15 cellular contexts compared by ENCODE assay signal in genomic region chr20:38828514-38829295, GRCh38. TPM values are rescaled to one million over a fixed set of nuclear protein-coding genes. Genes with fewer than 3 reads are reported as not detected.
DNase-seq lines count a peak whose midpoint lies in the region; ATAC-seq, FAIRE-seq and TF ChIP-seq lines count a peak whose summit lies in the region.
"Had no signal": no experiment of that assay in that cellular context is flagged by ENCODE, and none has a peak within 500 bp of the region (broad histone marks: within the 10 kb centered on the region; RNA-seq: fewer than 3 reads in every experiment).

No MANE protein-coding gene starts in this region.

- H3K9ac ChIP-seq in H9 (ENCODE audit: extremely low read depth, insufficient read length, low read length) (no peak overlapping the region), GM12878 (ENCODE audit: control insufficient read depth, insufficient read depth, low read length) (no peak overlapping the region)

- H4K20me1 ChIP-seq in H9 (ENCODE audit: control insufficient read depth, insufficient read depth, insufficient read length) (no peaks in the 10 kb centered on the region), GM12878 (ENCODE audit: control insufficient read depth, insufficient read depth) (no peaks in the 10 kb centered on the region; the same call in 1 of the 2 replicates)

- H3K27ac ChIP-seq in CD4-positive, alpha-beta memory T cell (ENCODE audit: low read depth, low read length): no peak overlapping the region
- H3K27ac ChIP-seq in H9 (ENCODE audit: insufficient read length, low read depth, low read length): no peak overlapping the region
- H3K27ac ChIP-seq in GM12878 (ENCODE audit: control insufficient read depth, insufficient read depth): no peak overlapping the region
- H3K27ac ChIP-seq in naive thymus-derived CD4-positive, alpha-beta T cell (ENCODE audit: low read depth, low read length): no peak overlapping the region
- H3K27ac ChIP-seq: tibial artery had no signal

- SMC1A ChIA-PET in GM12878 (lab: Charles Lee; ENCODE audit: uncharacterized antibody, unreplicated experiment): interaction anchor here (0.6 to 1.0 kb wide), 3 partner anchors 13 to 64 kb away, joined by 3 read pairs; no protein-coding TSS in a partner anchor

- no peak for DNase-seq in CD4-positive, alpha-beta memory T cell
- DNase-seq in H9 (no peak), GM12878 (ENCODE audit: low read depth, low spot score) (no peak), left colon (no peak)
- DNase-seq in naive thymus-derived CD4-positive, alpha-beta T cell: no peak
- no peak for DNase-seq in central memory CD4-positive, alpha-beta T cell
- DNase-seq: activated gamma-delta T cell, C1 segment of cervical spinal cord, islet precursor cell, NCI-H1694, NCI-H524 treated with DMSO at 0.1 percent for 48 hours, SW 1271, tibial artery had no signal

- H2BK15ac ChIP-seq in H9 (ENCODE audit: low read depth, low read length): no peak overlapping the region

- peaks cover 97% of the 10 kb centered on the region for H3K4me1 ChIP-seq in CD4-positive, alpha-beta memory T cell (ENCODE audit: insufficient read depth, low read length)
- H3K4me1 ChIP-seq in H9 (ENCODE audit: insufficient read depth, low read length) (peaks cover 7% of the 10 kb centered on the region), GM12878 (ENCODE audit: control insufficient read depth, insufficient read depth, low read length) (peaks cover 20% of the 10 kb centered on the region)
- peaks cover 24 to 26% of the 10 kb centered on the region in 2 donors for H3K4me1 ChIP-seq in naive thymus-derived CD4-positive, alpha-beta T cell (ENCODE audit: control insufficient read depth in 2 of 2, insufficient read depth in 2 of 2, low read length in 2 of 2)
- H3K4me1 ChIP-seq: tibial artery had no signal

- no peak for ATAC-seq in GM12878
- ATAC-seq in naive thymus-derived CD4-positive, alpha-beta T cell: no peak
- no peak for ATAC-seq in left colon
- ATAC-seq in HG02571 (IDR thresholded peaks at IDR 0.05; ENCODE audit: unreplicated experiment): no peak

- TF ChIP-seq RAD21 in GM12878 (IDR thresholded peaks at IDR 0.05; ENCODE audit: insufficient read depth, low read depth, low read length): no peak

- H2BK5ac ChIP-seq in H9 (ENCODE audit: insufficient read length, low read length): no peak overlapping the region

- no peak overlapping the region for H2AFZ ChIP-seq in H9 (ENCODE audit: low read length)
- H2AFZ ChIP-seq in GM12878 (ENCODE audit: control insufficient read depth, low read depth, low read length): no peak overlapping the region

- RAD21 ChIA-PET in GM12878 (lab: Charles Lee; ENCODE audit: unreplicated experiment): no interaction called here

- no peaks in the 10 kb centered on the region for H3K23me2 ChIP-seq in H9 (ENCODE audit: insufficient read length, low read depth, low read length, poor library complexity, severe bottlenecking)

- H2BK120ac ChIP-seq in H9 (ENCODE audit: low read depth, low read length, poor library complexity, severe bottlenecking): no peak overlapping the region

- TF ChIP-seq EP300 in GM12878 (IDR thresholded peaks at IDR 0.05; ENCODE audit: borderline replicate concordance in 1 of 2, control insufficient read depth in 1 of 2, low read depth in 2 of 2, low read length in 2 of 2): no peak

- no peaks in the 10 kb centered on the region for H3K9me3 ChIP-seq in CD4-positive, alpha-beta memory T cell (ENCODE audit: control insufficient read depth in 1 of 2, low read length in 2 of 2)
- H3K9me3 ChIP-seq in H9 (ENCODE audit: control insufficient read depth, low read depth, low read length) (no peaks in the 10 kb centered on the region), GM12878 (replicated peaks; ENCODE audit: control insufficient read depth, insufficient read depth, low read length) (no peaks in the 10 kb centered on the region)
- H3K9me3 ChIP-seq in naive thymus-derived CD4-positive, alpha-beta T cell (ENCODE audit: control insufficient read depth in 2 of 3, low read length in 3 of 3): no peaks in the 10 kb centered on the region
- H3K9me3 ChIP-seq: tibial artery had no signal

- no CpG with 5 or more reads among the region's 6 CpGs for WGBS in H9 (ENCODE audit: extremely low coverage, insufficient read length, low lambda C conversion rate)
- 93% methylated on average over 6 of the region's 6 CpGs for WGBS in GM12878 (ENCODE audit: insufficient coverage, insufficient replicate concordance, low lambda C conversion rate, missing lambda C conversion rate)

- no peak overlapping the region for H2AK5ac ChIP-seq in H9 (ENCODE audit: insufficient read length, low read length)

- H3K27ac Mint-ChIP-seq in CD4-positive, alpha-beta memory T cell: peak overlapping the region; percentile 31 to 92 (median 83)
- H3K27ac Mint-ChIP-seq in H9: peak overlapping the region in 2 of 3 experiments; percentile 20 to 80; a peak in 2 of 7 replicates
- peak overlapping the region in 8 of 9 donors; percentile 30 to 90 (median 58) for H3K27ac Mint-ChIP-seq in naive thymus-derived CD4-positive, alpha-beta T cell

- H3K4me1 Mint-ChIP-seq in CD4-positive, alpha-beta memory T cell: peaks cover 56 to 98% (median 85%) of the 10 kb centered on the region in 4 donors
- peaks cover 24 to 34% of the 10 kb centered on the region in 2 experiments for H3K4me1 Mint-ChIP-seq in H9
- peaks cover 31 to 91% (median 79%) of the 10 kb centered on the region in 7 donors for H3K4me1 Mint-ChIP-seq in naive thymus-derived CD4-positive, alpha-beta T cell

- no peaks in the 10 kb centered on the region for H3K79me1 ChIP-seq in H9 (ENCODE audit: insufficient read depth, low read depth, low read length, poor library complexity, severe bottlenecking)

- no peak overlapping the region for H4K8ac ChIP-seq in H9 (replicated peaks; ENCODE audit: insufficient read length, low read depth, low read length)

- no peak overlapping the region for H4K91ac ChIP-seq in H9 (ENCODE audit: insufficient read length, low read depth, low read length)

- H3K27me3 ChIP-seq in CD4-positive, alpha-beta memory T cell (ENCODE audit: insufficient read depth, low read length): no peaks in the 10 kb centered on the region
- H3K27me3 ChIP-seq in H9 (ENCODE audit: insufficient read depth, low read length) (no peaks in the 10 kb centered on the region), GM12878 (replicated peaks in 1 of 2; ENCODE audit: control insufficient read depth in 2 of 2, insufficient read depth in 2 of 2, low read length in 1 of 2) (no peaks in the 10 kb centered on the region)
- H3K27me3 ChIP-seq in naive thymus-derived CD4-positive, alpha-beta T cell (ENCODE audit: control insufficient read depth in 2 of 2, insufficient read depth in 2 of 2, low read length in 2 of 2): no peaks in the 10 kb centered on the region

- POLR2A ChIA-PET in CD4-positive, alpha-beta memory T cell (lab: Charles Lee; ENCODE audit: partially characterized antibody): interaction anchor here (1.0 to 1.5 kb wide), 3 partner anchors 12 to 23 kb away, joined by 4 to 7 read pairs (median 5); partner anchors contain the start of gene PPP1R16B
- POLR2A ChIA-PET in GM12878 (lab: Charles Lee): interaction anchor here (1.2 kb wide), 1 partner anchor 8 kb away, joined by 3 read pairs; no protein-coding TSS in a partner anchor
- POLR2A ChIA-PET in naive thymus-derived CD4-positive, alpha-beta T cell (lab: Charles Lee): interaction anchor here (0.7 kb wide), 1 partner anchor 1558 kb away, joined by 3 read pairs; no protein-coding TSS in a partner anchor

- FAIRE-seq in GM12878 (lab: Jason Lieb, UNC): no peak
- FAIRE-seq: RCC 7860 had no signal

- intact Hi-C loops in CD4-positive, alpha-beta memory T cell (cut with micrococcal nuclease): no loop called here
- intact Hi-C loops in GM12878 (cut with micrococcal nuclease; ENCODE audit: unreplicated experiment) (no loop called here), left colon (cut with DNase I, micrococcal nuclease) (no loop called here)
- intact Hi-C loops in naive thymus-derived CD4-positive, alpha-beta T cell (cut with micrococcal nuclease): loop anchor here in 1 of 2 donors (2.0 to 5.0 kb wide), 3 partner anchors 14 to 44 kb away; no protein-coding TSS in a partner anchor

- H3K18ac ChIP-seq in H9 (ENCODE audit: insufficient read length, low read depth, low read length): no peak overlapping the region

- no peak overlapping the region for H3K4me3 ChIP-seq in CD4-positive, alpha-beta memory T cell (ENCODE audit: low read length in 2 of 2)
- no peak overlapping the region for H3K4me3 ChIP-seq in GM12878
- no peak overlapping the region for H3K4me3 ChIP-seq in naive thymus-derived CD4-positive, alpha-beta T cell (ENCODE audit: low read length)
- H3K4me3 ChIP-seq: tibial artery had no signal

- H3K4me2 ChIP-seq in H9 (ENCODE audit: insufficient read depth, insufficient read length, low read length) (no peak overlapping the region), GM12878 (ENCODE audit: control insufficient read depth, insufficient read depth) (no peak overlapping the region)

- no peak overlapping the region for H2BK20ac ChIP-seq in H9 (ENCODE audit: low read depth, low read length, poor library complexity, severe bottlenecking)

- CTCF ChIA-PET in CD4-positive, alpha-beta memory T cell (lab: Charles Lee; ENCODE audit: partially characterized antibody): interaction anchor here (1.0 to 1.2 kb wide), 2 partner anchors 19 to 64 kb away, joined by 4 read pairs; no protein-coding TSS in a partner anchor
- CTCF ChIA-PET in GM12878 (lab: Yijun Ruan, JAX): interaction anchor here (1.1 kb wide), 1 partner anchor 13 kb away, joined by 4 read pairs; no protein-coding TSS in a partner anchor
- CTCF ChIA-PET in naive thymus-derived CD4-positive, alpha-beta T cell (lab: Charles Lee): interaction anchor here (0.5 to 0.7 kb wide), 3 partner anchors 47 to 253 kb away, joined by 3 read pairs; no protein-coding TSS in a partner anchor

- H3K27me3 Mint-ChIP-seq in CD4-positive, alpha-beta memory T cell: no peaks in the 10 kb centered on the region
- H3K27me3 Mint-ChIP-seq in H9 (ENCODE audit: low read depth): no peaks in the 10 kb centered on the region; the same call in 1 of the 2 replicates
- no peaks in the 10 kb centered on the region for H3K27me3 Mint-ChIP-seq in naive thymus-derived CD4-positive, alpha-beta T cell

- H3K14ac ChIP-seq in H9 (ENCODE audit: insufficient read depth, low read length): no peak overlapping the region

- in situ Hi-C loops in GM12878 (cut with MboI): no loop called here

- no peak for TF ChIP-seq POLR2A in GM12878 (IDR thresholded peaks at IDR 0.05; ENCODE audit: low read depth, low read length)

- no peak for TF ChIP-seq CTCF in H9 (conservative IDR thresholded peaks at IDR 0.05)
- TF ChIP-seq CTCF in GM12878 (IDR thresholded peaks at IDR 0.05 in 2 of 3, conservative IDR thresholded peaks at IDR 0.05 in 1 of 3; ENCODE audit: control insufficient read depth in 2 of 3, extremely low read depth in 1 of 3, insufficient read depth in 1 of 3, low read depth in 3 of 3, low read length in 3 of 3): no peak

- H4K5ac ChIP-seq in H9 (ENCODE audit: insufficient read length, low read depth, low read length): no peak overlapping the region

- no peak overlapping the region for H3K23ac ChIP-seq in H9 (ENCODE audit: insufficient read length, low read depth, low read length)

- H3K4ac ChIP-seq in H9 (ENCODE audit: low read depth, low read length): no peak overlapping the region

- H3K36me3 Mint-ChIP-seq in CD4-positive, alpha-beta memory T cell: peaks cover 32 to 75% of the 10 kb centered on the region in 2 donors
- H3K36me3 Mint-ChIP-seq in H9 (ENCODE audit: insufficient read depth in 1 of 3, low read depth in 3 of 3): peaks cover 0 to 2% (median 0%) of the 10 kb centered on the region in 3 experiments; a peak in 1 of 7 replicates
- peaks cover 4 to 48% (median 16%) of the 10 kb centered on the region in 5 donors for H3K36me3 Mint-ChIP-seq in naive thymus-derived CD4-positive, alpha-beta T cell

- H3K56ac ChIP-seq in H9 (ENCODE audit: insufficient read length, low read depth, low read length): no peak overlapping the region

- H3K9me3 Mint-ChIP-seq in CD4-positive, alpha-beta memory T cell: no peaks in the 10 kb centered on the region
- H3K9me3 Mint-ChIP-seq in H9: no peaks in the 10 kb centered on the region
- H3K9me3 Mint-ChIP-seq in naive thymus-derived CD4-positive, alpha-beta T cell: peaks cover 0 to under 1% (median 0%) of the 10 kb centered on the region in 11 donors

- no peaks in the 10 kb centered on the region for H3K79me2 ChIP-seq in H9 (ENCODE audit: insufficient read depth, low read length)
- H3K79me2 ChIP-seq in GM12878 (ENCODE audit: control insufficient read depth, insufficient read depth, low read length): peaks cover 85% of the 10 kb centered on the region

- H2BK12ac ChIP-seq in H9 (ENCODE audit: insufficient read length, low read depth, low read length): no peak overlapping the region

- peaks cover 13% of the 10 kb centered on the region for H3K36me3 ChIP-seq in CD4-positive, alpha-beta memory T cell (ENCODE audit: insufficient read depth, low read length)
- peaks cover 29 to 36% of the 10 kb centered on the region in 2 experiments for H3K36me3 ChIP-seq in GM12878 (ENCODE audit: control insufficient read depth in 2 of 2, insufficient read depth in 2 of 2, low read length in 1 of 2)
- peaks cover 0 to 25% (median 0%) of the 10 kb centered on the region in 3 experiments for H3K36me3 ChIP-seq in naive thymus-derived CD4-positive, alpha-beta T cell (ENCODE audit: control insufficient read depth in 2 of 3, insufficient read depth in 3 of 3, low read length in 3 of 3)
- H3K36me3 ChIP-seq: tibial artery had no signal

- no TSS peak for BruUV-seq in GM12878 (replicated peaks; lab: Mats Ljungman, UMichigan)

- H3T11ph ChIP-seq in H9 (ENCODE audit: low read length): no peak overlapping the region

- H3K4me3 Mint-ChIP-seq in CD4-positive, alpha-beta memory T cell: peak overlapping the region in 1 of 8 donors; percentile 17
- H3K4me3 Mint-ChIP-seq in H9: no peak overlapping the region
- H3K4me3 Mint-ChIP-seq in naive thymus-derived CD4-positive, alpha-beta T cell: no peak overlapping the region

RNA-seq across cellular contexts. Expression of gene PPP1R16B, which starts 23.2 kb away (rescaled TPM):
- total RNA-seq in CD4-positive, alpha-beta memory T cell: 10 to 100 TPM; 54.3 to 55.1 TPM
- 10 to 100 TPM; 17.3 to 36.7 TPM for polyA plus RNA-seq in CD4-positive, alpha-beta memory T cell
- total RNA-seq in H9 (2021) (8.2 TPM in 2 replicates), GM12878 (2014; rRNA removed) (81.0 and 83.9 TPM in 2 replicates), GM12878 (2014; rRNA removed; fragmentation: Illumina TruSeq; extraction: Trizol) (63.2 and 66.5 TPM in 2 replicates), GM12878 (2021) (89.9 and 90.2 TPM in 2 replicates), left colon (1 to 10 TPM; 2.1 to 4.4 TPM)
- 41.2 and 47.8 TPM in 2 replicates for total RNA-seq in GM12878 (2013; cell fraction: nucleolus; rRNA removed)
- polyA plus RNA-seq in GM12878 (2011; ENCODE audit: low read depth): 42.7 TPM
- polyA plus RNA-seq in GM12878 (2011; rRNA removed) (48.4 and 66.8 TPM in 2 replicates), GM12878 (2014; fragmentation: Illumina TruSeq; extraction: Trizol) (54.4 and 64.6 TPM in 2 replicates), GM12878 (2014; fragmentation: Nextera tagmentation; extraction: Ambion mirVana) (10 to 100 TPM; 13.4 to 14.2 TPM), GM12878 (2014; rRNA removed) (61.4 and 61.5 TPM in 2 replicates), GM12878 (2016; fragmentation: Nextera tagmentation; extraction: Ambion mirVana) (10 to 100 TPM; 72.2 to 77.5 TPM)
- polyA plus RNA-seq in GM12878 (2011; cell fraction: cytosol; rRNA removed): 71.6 and 82.8 TPM in 2 replicates
- polyA plus RNA-seq in GM12878 (2011; cell fraction: nucleus; rRNA removed): 64.3 and 67.1 TPM in 2 replicates
- polyA plus RNA-seq in GM12878 (2012): 56.6 and 60.9 TPM in 2 replicates
- 111 and 162 TPM in 2 replicates for polyA minus RNA-seq in GM12878 (2011; rRNA and poly(A)+ RNA removed)
- polyA minus RNA-seq in GM12878 (2011; cell fraction: cytosol; rRNA and poly(A)+ RNA removed): 42.0 and 46.7 TPM in 2 replicates
- polyA minus RNA-seq in GM12878 (2011; cell fraction: nucleus; rRNA and poly(A)+ RNA removed): 13.7 and 24.2 TPM in 2 replicates
- total RNA-seq in naive thymus-derived CD4-positive, alpha-beta T cell: 10 to 100 TPM; 20.8 to 75.4 (median 22.0) TPM
- polyA plus RNA-seq in naive thymus-derived CD4-positive, alpha-beta T cell: 10 to 100 TPM; 11.4 to 19.8 TPM
